21 cellular contexts compared by ENCODE assay signal in genomic region chr3:170050753-170051152, GRCh38.
"Had no signal": no experiment of that assay in that cellular context is flagged by ENCODE, and none has a peak within 500 bp of the region (broad histone marks: within the 10 kb centered on the region; RNA-seq: fewer than 3 reads in every experiment).

No MANE protein-coding gene starts in this region.

- H3K27me3 ChIP-seq: colonic mucosa, hepatocyte, right atrium auricular region, sigmoid colon, uterus had no signal

- H3K4me3 ChIP-seq: colonic mucosa, hepatocyte, right atrium auricular region, sigmoid colon, skin epidermis, uterus had no signal

- H3K27ac Mint-ChIP-seq: endodermal cell; natural killer cell treated with Interleukin-12 subunit alpha and Interleukin-12 subunit beta and Interleukin-15 and Interleukin-18, amount 100 ng/mL, for 72 hours; stimulated activated naive B cell treated with anti-CD40 and anti-IgM and Interleukin-4, amounts not matched to agents 10 μg/mL and 1 μg/mL and 100 μg/mL, for 72 hours; type B pancreatic cell had no signal

- H3K36me3 ChIP-seq: colonic mucosa, right atrium auricular region, sigmoid colon, uterus had no signal

- DNase-seq: colonic mucosa; dermis blood vessel endothelial cell; endodermal cell; erythroblast; foreskin keratinocyte; head of caudate nucleus; kidney glomerular epithelial cell; mesenchymal stem cell; midbrain; occipital lobe; sigmoid colon; stimulated activated CD4-positive, alpha-beta T cell treated with anti-CD3 and anti-CD28 coated beads, Interleukin-2, amount 100 ng/mL, for 24 hours; stimulated activated CD4-positive, alpha-beta T cell treated with anti-CD3 and anti-CD28 coated beads, Interleukin-4, amount 100 ng/mL, for 4 hours; stimulated activated naive B cell treated with anti-CD40 and anti-IgM and Interleukin-4, amounts not matched to agents 10 μg/mL and 1 μg/mL and 100 μg/mL, for 72 hours; stimulated activated naive CD8-positive, alpha-beta T cell treated with anti-CD3 and anti-CD28 coated beads, Interleukin-15, amount 100 ng/mL, for 72 hours; uterus had no signal

- H3K9me3 ChIP-seq: colonic mucosa, right atrium auricular region, uterus had no signal

- H3K4me1 ChIP-seq: foreskin keratinocyte, right atrium auricular region, sigmoid colon, uterus had no signal

- H3K36me3 Mint-ChIP-seq: type B pancreatic cell had no signal

- H3K4me3 Mint-ChIP-seq: endodermal cell; natural killer cell treated with Interleukin-12 subunit alpha and Interleukin-12 subunit beta and Interleukin-15 and Interleukin-18, amount 100 ng/mL, for 72 hours; stimulated activated naive B cell treated with anti-CD40 and anti-IgM and Interleukin-4, amounts not matched to agents 10 μg/mL and 1 μg/mL and 100 μg/mL, for 72 hours; stimulated activated naive CD8-positive, alpha-beta T cell treated with anti-CD3 and anti-CD28 coated beads, Interleukin-15, amount 100 ng/mL, for 72 hours; type B pancreatic cell had no signal

- H3K27me3 Mint-ChIP-seq: stimulated activated naive B cell treated with anti-CD40 and anti-IgM and Interleukin-4, amounts not matched to agents 10 μg/mL and 1 μg/mL and 100 μg/mL, for 72 hours; stimulated activated naive CD8-positive, alpha-beta T cell treated with anti-CD3 and anti-CD28 coated beads, Interleukin-15, amount 100 ng/mL, for 72 hours; type B pancreatic cell had no signal

- ATAC-seq: foreskin keratinocyte; natural killer cell treated with Interleukin-12 subunit alpha and Interleukin-12 subunit beta and Interleukin-15 and Interleukin-18, amount 100 ng/mL, for 72 hours; stimulated activated naive B cell treated with anti-CD40 and anti-IgM and Interleukin-4, amounts not matched to agents 10 μg/mL and 1 μg/mL and 100 μg/mL, for 72 hours; stimulated activated naive CD8-positive, alpha-beta T cell treated with anti-CD3 and anti-CD28 coated beads, Interleukin-15, amount 100 ng/mL, for 72 hours had no signal

- H3K27ac ChIP-seq: foreskin keratinocyte, right atrium auricular region, sigmoid colon, skin epidermis, uterus had no signal

- H3K9me3 Mint-ChIP-seq: endodermal cell; stimulated activated naive CD8-positive, alpha-beta T cell treated with anti-CD3 and anti-CD28 coated beads, Interleukin-15, amount 100 ng/mL, for 72 hours; type B pancreatic cell had no signal
